ENCODE assay signal across 2 cellular contexts in the genomic region with DNA sequence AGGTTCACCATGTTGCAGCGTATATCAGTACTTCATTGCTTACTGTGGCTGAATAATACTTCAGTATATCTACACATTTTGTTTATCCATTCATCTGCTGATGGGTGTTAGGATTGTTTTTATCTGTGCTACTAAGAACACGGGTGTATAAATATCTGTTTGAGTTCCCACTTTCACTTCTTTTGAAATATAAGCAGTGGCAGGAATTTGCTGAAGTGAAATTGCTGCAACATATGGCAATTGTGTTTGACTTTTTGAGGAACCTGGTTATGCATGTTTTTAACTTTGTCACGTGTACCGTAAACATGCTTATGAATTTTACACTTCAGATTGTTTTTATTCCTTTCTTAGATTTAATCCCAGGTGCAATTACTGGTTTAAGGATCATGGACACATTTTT.
TF ChIP-seq lines count a peak whose summit lies in the region.

No MANE protein-coding gene starts in this region.

TF ChIP-seq in GM12891, 5 proteins besides CTCF, POLR2A, EP300 and RAD21:
- TF ChIP-seq TAF1 (IDR thresholded peaks at IDR 0.05; ENCODE audit: low read depth, low read length) (no peak), SPI1 (IDR thresholded peaks at IDR 0.05; ENCODE audit: low read depth, low read length) (no peak), POLR2AphosphoS5 (IDR thresholded peaks at IDR 0.05; ENCODE audit: low read depth, low read length) (no peak), PAX5 (IDR thresholded peaks at IDR 0.05; ENCODE audit: insufficient read depth, low read length, severe bottlenecking) (no peak), POU2F2 (IDR thresholded peaks at IDR 0.05; ENCODE audit: low read depth, low read length) (no peak)

TF ChIP-seq in GM12878, 131 proteins besides CTCF, POLR2A, EP300 and RAD21:
- TF ChIP-seq EGR1 (IDR thresholded peaks at IDR 0.05; ENCODE audit: borderline replicate concordance in 1 of 2, low read depth in 2 of 2, low read length in 2 of 2) = no peak
- TF ChIP-seq SPI1 (IDR thresholded peaks at IDR 0.05; ENCODE audit: borderline replicate concordance, insufficient read depth, low read depth, low read length) = peak; percentile 13; the same call in 1 of the 2 replicates
